Comparison of ENCODE assay signal across 19 cellular contexts in the genomic region with DNA sequence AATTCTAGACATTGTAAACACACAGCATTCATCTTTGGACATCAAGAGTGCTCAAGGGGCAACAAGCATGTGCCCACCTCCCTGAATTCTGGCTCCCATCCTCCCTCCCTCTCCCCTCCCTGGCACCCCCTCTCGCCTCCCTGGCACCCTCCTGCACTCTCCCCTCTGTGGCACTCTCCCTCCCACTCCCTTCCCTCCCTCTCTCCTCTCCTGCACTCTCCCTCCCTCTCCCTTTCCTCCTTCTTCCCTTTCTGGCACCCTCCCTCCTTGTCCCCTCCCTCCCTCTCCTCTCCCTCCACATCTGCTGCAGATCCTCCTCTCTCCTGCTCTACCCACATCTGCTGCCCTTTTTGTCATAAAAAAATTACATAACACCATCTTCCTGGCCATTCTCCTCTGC.
A peak's percentile ranks its signal among the peaks of the same experiment; 100 is the strongest.
DNase-seq lines count a peak whose midpoint lies in the region; ATAC-seq lines count a peak whose summit lies in the region.
"Had no signal": no experiment of that assay in that cellular context is flagged by ENCODE, and none has a peak within 500 bp of the region (broad histone marks: within the 10 kb centered on the region; RNA-seq: fewer than 3 reads in every experiment).

No MANE protein-coding gene starts in this region.

- H3K9ac ChIP-seq in mesendoderm (ENCODE audit: low read length) = no peak overlapping the region
- H3K9ac ChIP-seq: BLaER1, GM23248 had no signal

- no peak overlapping the region for H4K8ac ChIP-seq in mesendoderm (ENCODE audit: low read depth, low read length)

- no peak overlapping the region for H3K56ac ChIP-seq in mesendoderm (ENCODE audit: low read length)

- H3K79me2 ChIP-seq in mesendoderm (ENCODE audit: control insufficient read depth, insufficient read depth, low read length) = no peaks in the 10 kb centered on the region

- H2BK5ac ChIP-seq in mesendoderm (ENCODE audit: low read length) = no peak overlapping the region

- no peak overlapping the region for H3K27ac ChIP-seq in mesendoderm (ENCODE audit: low read depth, low read length)
- H3K27ac ChIP-seq: 22Rv1, BLaER1, GM23248 had no signal

- H2BK120ac ChIP-seq in mesendoderm (ENCODE audit: low read depth, low read length) = no peak overlapping the region

- H3K23ac ChIP-seq in mesendoderm (ENCODE audit: low read length) = no peak overlapping the region

- no peaks in the 10 kb centered on the region for H3K27me3 ChIP-seq in mesendoderm (ENCODE audit: insufficient read depth, low read length, poor library complexity)
- H3K27me3 ChIP-seq: BLaER1 had no signal

- no peak overlapping the region for H4K5ac ChIP-seq in mesendoderm (ENCODE audit: low read length)

- no peak overlapping the region for H3K18ac ChIP-seq in mesendoderm (ENCODE audit: low read length)

- H3K79me1 ChIP-seq in mesendoderm (ENCODE audit: low read length) = no peaks in the 10 kb centered on the region

- no peak overlapping the region for H3K4me3 ChIP-seq in mesendoderm (ENCODE audit: low read length)
- H3K4me3 ChIP-seq: BLaER1, GM12878, GM23248 had no signal

- H2BK15ac ChIP-seq in mesendoderm (replicated peaks; ENCODE audit: low read depth) = no peak overlapping the region

- H2AK5ac ChIP-seq in mesendoderm (ENCODE audit: low read length) = no peak overlapping the region

- no peak overlapping the region for H3K4ac ChIP-seq in mesendoderm (ENCODE audit: low read depth, low read length)

- no peaks in the 10 kb centered on the region for H3K36me3 ChIP-seq in mesendoderm (ENCODE audit: control insufficient read depth, insufficient read depth, low read length)
- H3K36me3 ChIP-seq: BLaER1 had no signal

- no CpG with 5 or more reads among the region's 1 CpG for WGBS in mesendoderm (ENCODE audit: extremely low coverage, insufficient coverage, low lambda C conversion rate)

- no peak overlapping the region for H3K4me2 ChIP-seq in mesendoderm (ENCODE audit: low read length)
- H3K4me2 ChIP-seq: BLaER1 had no signal

- no peak for ATAC-seq in GM21526 (IDR thresholded peaks at IDR 0.05; ENCODE audit: low FRiP score, unreplicated experiment)
- ATAC-seq: GM12878 had no signal

- DNase-seq in DMS79 (lab: John Stamatoyannopoulos, UW) = peak; percentile 1
- no peak for DNase-seq in DMS79 treated with DMSO at 0.1 percent for 48 hours (lab: John Stamatoyannopoulos, UW)
- peak; percentile 6 for DNase-seq in NCI-H1694 (lab: John Stamatoyannopoulos, UW)
- DNase-seq in NCI-H82 (lab: John Stamatoyannopoulos, UW) = peak; percentile 71
- DNase-seq in mesendoderm = peak; percentile 29
- no peak for DNase-seq in NCI-H2081 treated with DMSO at 0.1 percent for 48 hours (lab: John Stamatoyannopoulos, UW)
- DNase-seq in DMS153 (lab: John Stamatoyannopoulos, UW) = no peak
- DNase-seq: GM23248, KG1, NCI-H1048, NCI-H187 treated with DMSO at 0.1 percent for 48 hours, NCI-H345, NCI-H774, SIG-M5, SW 1271 had no signal

- no peaks in the 10 kb centered on the region for H3K4me1 ChIP-seq in mesendoderm (ENCODE audit: control insufficient read depth, low read depth, low read length)

Comparison
In these comparisons a context has a peak if more than half of its experiments do, and no peak if none do; other contexts are left out.
1. DNase-seq: peak in DMS79 (single experiment), NCI-H1694 (single experiment), NCI-H82 (single experiment) and mesendoderm (single experiment); none in DMS79 treated with DMSO at 0.1 percent for 48 hours (single experiment), NCI-H2081 treated with DMSO at 0.1 percent for 48 hours (single experiment) and DMS153 (single experiment).